Comparison of ENCODE assay signal across 8 cellular contexts in the genomic region with DNA sequence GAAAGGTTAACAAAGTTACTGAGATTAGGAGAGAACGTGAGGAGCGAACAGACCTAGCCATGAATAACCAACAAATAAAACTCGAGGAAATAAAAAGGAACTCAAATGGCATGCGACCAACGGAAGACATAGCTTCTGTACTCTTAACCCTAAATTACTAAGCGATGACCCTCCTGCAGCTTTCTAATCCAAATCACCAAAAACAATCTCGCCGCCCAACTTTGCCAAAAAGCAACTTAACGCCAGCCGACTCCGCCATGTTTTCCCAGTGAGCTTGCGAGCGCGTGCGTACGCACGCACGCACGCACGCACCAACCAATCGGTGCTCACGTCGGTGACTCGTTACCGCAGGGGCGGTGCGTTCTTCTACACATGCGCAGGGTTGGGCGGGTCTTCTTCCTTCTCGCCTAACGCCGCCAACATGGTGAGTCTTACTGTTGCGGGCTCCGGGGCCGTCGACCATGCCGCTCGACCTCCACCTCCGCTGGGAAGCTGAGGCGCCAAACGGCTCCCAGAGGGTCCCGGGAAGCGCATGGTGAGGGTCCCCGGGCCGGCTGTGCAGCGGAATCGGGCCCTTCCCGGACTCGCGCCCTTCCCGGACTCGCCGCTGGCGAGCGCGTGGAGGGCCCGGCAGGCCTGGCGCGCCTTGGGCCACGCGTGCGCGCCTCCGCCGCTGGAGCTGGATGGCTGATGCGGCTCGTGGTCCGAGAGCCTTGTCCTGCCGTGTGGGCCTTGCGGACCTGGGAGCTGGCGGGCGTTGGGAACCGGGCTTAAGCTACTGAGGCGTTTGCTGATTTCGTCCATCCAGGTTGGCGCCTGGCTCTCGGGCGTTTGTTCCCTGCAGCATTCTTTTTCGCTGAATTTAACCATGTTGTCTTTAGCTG. TPM values are rescaled to one million over a fixed set of nuclear protein-coding genes. Genes with fewer than 3 reads are reported as not detected.
DNase-seq lines count a peak whose midpoint lies in the region; ATAC-seq and TF ChIP-seq lines count a peak whose summit lies in the region.

A gene (plus strand): TSS at position 400 of the 884 bp plus-strand sequence. CDS start 133 bp downstream, at position 533.

- TF ChIP-seq CTCF in epithelial cell of esophagus (IDR thresholded peaks at IDR 0.05; ENCODE audit: insufficient read depth, low read depth, low read length, missing control alignments) = no peak

- H3K9me3 ChIP-seq in mononuclear cell (ENCODE audit: low read depth, low read length) = no peaks in the 10 kb centered on the region

- DNase-seq in D341Med (ENCODE audit: low spot score) (peak; percentile 94), HuH-7 (ENCODE audit: low spot score) (peak; percentile 96), OCI-M1 (lab: John Stamatoyannopoulos, UW) (peak; percentile 96), activated T-cell treated with anti-CD3 and anti-CD28 coated beads for 4 hours (peak; percentile 95), epithelial cell of esophagus (ENCODE audit: low read depth) (peak; percentile 97)
- DNase-seq in stimulated activated CD8-positive, alpha-beta memory T cell treated with anti-CD3 and anti-CD28 coated beads, Interleukin-4, amount 100 ng/mL, for 1 hour (ENCODE audit: low read depth in 2 of 2, low spot score in 1 of 2) = peak; percentile 84 to 92

- H3K4me3 ChIP-seq in epithelial cell of esophagus (ENCODE audit: low read length) (peak within 1 kb of the TSS; percentile 99), mononuclear cell (ENCODE audit: low read length) (peak within 1 kb of the TSS; percentile 89)

- ATAC-seq in GM21515 (IDR thresholded peaks at IDR 0.05; ENCODE audit: unreplicated experiment) = peak; percentile 69

- H3K27me3 ChIP-seq in mononuclear cell (ENCODE audit: insufficient read depth, low read length) = no peaks in the 10 kb centered on the region

- H3K4me1 ChIP-seq in mononuclear cell (ENCODE audit: insufficient read depth, low read length) = peaks cover 35% of the 10 kb centered on the region

RNA-seq across cellular contexts. Expression of the gene that starts here (rescaled TPM):
- total RNA-seq in mononuclear cell = 542 TPM

Comparison
In these comparisons a context has a peak if more than half of its experiments do, and no peak if none do; other contexts are left out.
1. Peak in every context shown above with its lines: DNase-seq, ATAC-seq and H3K4me3 ChIP-seq.